8 cellular contexts compared by ENCODE assay signal in genomic region chr2:231925303-231926179, GRCh38. TPM values are rescaled to one million over a fixed set of nuclear protein-coding genes. Genes with fewer than 3 reads are reported as not detected.
DNase-seq lines count a peak whose midpoint lies in the region; ATAC-seq and TF ChIP-seq lines count a peak whose summit lies in the region.

No MANE protein-coding gene starts in this region.

- peaks cover 9 to 27% (median 19%) of the 10 kb centered on the region in 4 donors for H3K4me1 ChIP-seq in liver (ENCODE audit: control insufficient read depth in 4 of 4, insufficient read depth in 4 of 4, low read length in 3 of 4)

- no peak overlapping the region for H3K27ac ChIP-seq in liver (ENCODE audit: low read depth in 1 of 2, low read length in 2 of 2)

- DNase-seq in CD1c-positive myeloid dendritic cell (ENCODE audit: extremely low spot score) (peak; percentile 79), H4 (ENCODE audit: low spot score) (peak; percentile 62), NCI-H446 (lab: John Stamatoyannopoulos, UW) (peak; percentile 18 to 64), dermis microvascular lymphatic vessel endothelial cell (ENCODE audit: low read depth in 2 of 2) (peak; percentile 60 to 86)
- DNase-seq in activated CD4-positive, alpha-beta T cell treated with anti-CD3 and anti-CD28 coated beads, Interleukin-2, amount 50 U/mL, for 4 hours: peak; percentile 53 to 57
- peak; percentile 82 to 85 for DNase-seq in stimulated activated CD4-positive, alpha-beta T cell treated with anti-CD3 and anti-CD28 coated beads, Interleukin-2, amount 100 ng/mL, for 24 hours

- H3K4me3 ChIP-seq in liver (ENCODE audit: low read depth in 1 of 3, low read length in 3 of 3): peak overlapping the region in 2 of 3 donors; percentile 36 to 46

- peaks cover 0 to 11% (median 1%) of the 10 kb centered on the region in 4 donors for H3K27me3 ChIP-seq in liver (ENCODE audit: control insufficient read depth in 4 of 4, insufficient read depth in 4 of 4, low read length in 3 of 4)

- no peak overlapping the region for H3K9ac ChIP-seq in liver (ENCODE audit: low read depth in 1 of 2, low read length in 2 of 2)

- no peak for ATAC-seq in HG02852 (IDR thresholded peaks at IDR 0.05; ENCODE audit: unreplicated experiment)

- H3K9me3 ChIP-seq in liver (ENCODE audit: control insufficient read depth in 4 of 4, low read length in 3 of 4): no peaks in the 10 kb centered on the region

- TF ChIP-seq CTCF in liver (IDR thresholded peaks at IDR 0.05; ENCODE audit: low read depth, low read length, missing input control): peak; percentile 81

- WGBS in liver: 2% methylated on average over 96 of the region's 96 CpGs

- H3K36me3 ChIP-seq in liver (ENCODE audit: control insufficient read depth in 4 of 4, insufficient read depth in 3 of 4, low read depth in 1 of 4, low read length in 3 of 4): no peaks in the 10 kb centered on the region

- peak; percentile 73 to 81 for TF ChIP-seq RAD21 in liver (IDR thresholded peaks at IDR 0.05)

TF ChIP-seq in liver, 16 proteins besides CTCF, POLR2A, EP300 and RAD21:
- TF ChIP-seq ATF3 (IDR thresholded peaks at IDR 0.05): no peak
- no peak for TF ChIP-seq HNF4G (IDR thresholded peaks at IDR 0.05)
- no peak for TF ChIP-seq GABPA (IDR thresholded peaks at IDR 0.05 in 1 of 2, conservative IDR thresholded peaks at IDR 0.05 in 1 of 2)

RNA-seq across cellular contexts. Expression of gene NPPC, which starts 0.7 kb away (rescaled TPM):
- total RNA-seq in H4 (2014; rRNA removed; shearing (Covaris generic)): not detected in 2 replicates
- total RNA-seq in dermis microvascular lymphatic vessel endothelial cell: not detected in 2 replicates
- total RNA-seq in liver: under 1 TPM in 1 of 2 donors, not detected in 1; 0.47 TPM
- polyA plus RNA-seq in liver: not detected

RNA-seq across cellular contexts. Expression of gene DIS3L2, which starts 36.0 kb away (rescaled TPM):
- 14.0 and 16.7 TPM in 2 replicates for total RNA-seq in H4 (2014; rRNA removed; shearing (Covaris generic))
- 13.4 and 14.9 TPM in 2 replicates for total RNA-seq in dermis microvascular lymphatic vessel endothelial cell
- 10 to 100 TPM in 1 of 2 donors, 1 to 10 TPM in 1; 9.7 to 21.5 TPM for total RNA-seq in liver
- polyA plus RNA-seq in liver: 1 to 10 TPM; 5.7 to 8.0 TPM
